In genomic region chr4:15005474-15006115, GRCh38 we compare ENCODE assay signal across 1 cellular context.
TF ChIP-seq lines count a peak whose summit lies in the region.

No MANE protein-coding gene starts in this region.

TF ChIP-seq in K562, 482 proteins besides CTCF, POLR2A, EP300 and RAD21 (continued from another document):
- TF ChIP-seq, protein P1, sequence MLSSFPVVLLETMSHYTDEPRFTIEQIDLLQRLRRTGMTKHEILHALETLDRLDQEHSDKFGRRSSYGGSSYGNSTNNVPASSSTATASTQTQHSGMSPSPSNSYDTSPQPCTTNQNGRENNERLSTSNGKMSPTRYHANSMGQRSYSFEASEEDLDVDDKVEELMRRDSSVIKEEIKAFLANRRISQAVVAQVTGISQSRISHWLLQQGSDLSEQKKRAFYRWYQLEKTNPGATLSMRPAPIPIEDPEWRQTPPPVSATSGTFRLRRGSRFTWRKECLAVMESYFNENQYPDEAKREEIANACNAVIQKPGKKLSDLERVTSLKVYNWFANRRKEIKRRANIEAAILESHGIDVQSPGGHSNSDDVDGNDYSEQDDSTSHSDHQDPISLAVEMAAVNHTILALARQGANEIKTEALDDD (IDR thresholded peaks at IDR 0.05), result peak; percentile 73
- no peak for TF ChIP-seq NCOA6 (IDR thresholded peaks at IDR 0.05)
